In genomic region chr1:152870831-152871730, GRCh38 we compare ENCODE assay signal across 9 cellular contexts. TPM values are rescaled to one million over a fixed set of nuclear protein-coding genes. Genes with fewer than 3 reads are reported as not detected.
DNase-seq lines count a peak whose midpoint lies in the region; ATAC-seq, FAIRE-seq and TF ChIP-seq lines count a peak whose summit lies in the region.
"Had no signal": no experiment of that assay in that cellular context is flagged by ENCODE, and none has a peak within 500 bp of the region (broad histone marks: within the 10 kb centered on the region; RNA-seq: fewer than 3 reads in every experiment).

No MANE protein-coding gene starts in this region.

- no peaks in the 10 kb centered on the region for H3K9me2 ChIP-seq in hepatocyte (replicated peaks; ENCODE audit: insufficient read depth)

- 68% methylated on average over 17 of the region's 17 CpGs for WGBS in hepatocyte (ENCODE audit: low lambda C conversion rate, missing lambda C conversion rate)

- H3K4me1 ChIP-seq in hepatocyte (ENCODE audit: insufficient read depth), result no peaks in the 10 kb centered on the region

- H3K4me3 ChIP-seq in fibroblast of villous mesenchyme (ENCODE audit: low read depth, low read length) (no peak overlapping the region), hepatocyte (no peak overlapping the region)

- H3K9me3 ChIP-seq in hepatocyte (ENCODE audit: low read depth), result no peaks in the 10 kb centered on the region

- H3K79me2 ChIP-seq in hepatocyte, result no peaks in the 10 kb centered on the region

- no peak overlapping the region for H2AFZ ChIP-seq in hepatocyte

- DNase-seq in AG08395 (ENCODE audit: low spot score) (peak; percentile 24), GM12892 (ENCODE audit: insufficient read length) (no peak), OCI-M1 (lab: John Stamatoyannopoulos, UW) (peak; percentile 79), fibroblast of villous mesenchyme (ENCODE audit: low read depth) (no peak), middle frontal gyrus (ENCODE audit: extremely low spot score, low spot score) (no peak), hepatocyte (ENCODE audit: low spot score) (no peak)
- DNase-seq in stimulated activated naive CD8-positive, alpha-beta T cell treated with anti-CD3 and anti-CD28 coated beads, Interleukin-15, Interleukin-2, amounts not matched to agents 100 U/mL and 50 U/mL, for 24 hours, result no peak

- no peak for TF ChIP-seq POLR2A in GM12892 (IDR thresholded peaks at IDR 0.05; ENCODE audit: low read depth, low read length)

- no peaks in the 10 kb centered on the region for H3K27me3 ChIP-seq in hepatocyte

- H3K27ac ChIP-seq in hepatocyte, result no peak overlapping the region

- TF ChIP-seq CTCF in fibroblast of villous mesenchyme (IDR thresholded peaks at IDR 0.05; ENCODE audit: insufficient read depth, low read depth, low read length) (peak; percentile 27), hepatocyte (IDR thresholded peaks at IDR 0.05; ENCODE audit: poor library complexity) (no peak)

- H3K4me2 ChIP-seq in hepatocyte, result no peak overlapping the region

- no peaks in the 10 kb centered on the region for H3K36me3 ChIP-seq in hepatocyte (replicated peaks; ENCODE audit: insufficient read depth, low read depth)

- peak; percentile 74 for FAIRE-seq in GM12892 (lab: Jason Lieb, UNC)

- no peaks in the 10 kb centered on the region for H4K20me1 ChIP-seq in hepatocyte (ENCODE audit: insufficient read depth, poor library complexity, severe bottlenecking)

- no peak for ATAC-seq in stimulated activated naive CD8-positive, alpha-beta T cell treated with anti-CD3 and anti-CD28 coated beads, Interleukin-15, Interleukin-2, amounts not matched to agents 100 U/mL and 50 U/mL, for 24 hours
- ATAC-seq in HG02973 (IDR thresholded peaks at IDR 0.05; ENCODE audit: unreplicated experiment), result no peak

RNA-seq across cellular contexts. Expression of gene SMCP, which starts 7.0 kb away (rescaled TPM):
- polyA plus RNA-seq in GM12892 (2012; ENCODE audit: missing spikeins), result not detected
- total RNA-seq in fibroblast of villous mesenchyme, result not detected in 2 replicates
- not detected in 2 replicates for total RNA-seq in hepatocyte
- not detected in 2 replicates for polyA plus RNA-seq in hepatocyte
- polyA plus RNA-seq: adipose tissue had no signal

RNA-seq across cellular contexts. Expression of gene LCE7A, which starts 11.3 kb away (rescaled TPM):
- not detected for polyA plus RNA-seq in GM12892 (2012; ENCODE audit: missing spikeins)
- total RNA-seq in fibroblast of villous mesenchyme (not detected in 2 replicates), hepatocyte (not detected in 2 replicates)
- not detected in 2 replicates for polyA plus RNA-seq in hepatocyte
- polyA plus RNA-seq: adipose tissue had no signal

RNA-seq across cellular contexts. Expression of gene LCE6A, which starts 28.4 kb away (rescaled TPM):
- not detected for polyA plus RNA-seq in GM12892 (2012; ENCODE audit: missing spikeins)
- total RNA-seq in fibroblast of villous mesenchyme, result not detected in 2 replicates
- total RNA-seq in hepatocyte, result not detected in 2 replicates
- not detected in 2 replicates for polyA plus RNA-seq in hepatocyte
- polyA plus RNA-seq: adipose tissue had no signal

RNA-seq across cellular contexts. Expression of gene IVL, which starts 37.3 kb away (rescaled TPM):
- 4.3 TPM for polyA plus RNA-seq in GM12892 (2012; ENCODE audit: missing spikeins)
- not detected in 2 replicates for total RNA-seq in fibroblast of villous mesenchyme
- total RNA-seq in hepatocyte, result 0.52 TPM in 1 of 2 replicates, not detected in the other
- polyA plus RNA-seq in hepatocyte, result not detected in 2 replicates

RNA-seq across cellular contexts. Expression of gene LCE1A, which starts 43.8 kb away (rescaled TPM):
- polyA plus RNA-seq in GM12892 (2012; ENCODE audit: missing spikeins), result not detected
- total RNA-seq in fibroblast of villous mesenchyme (not detected in 2 replicates), hepatocyte (not detected in 2 replicates)
- polyA plus RNA-seq in hepatocyte, result not detected in 2 replicates
- polyA plus RNA-seq: adipose tissue had no signal

Comparison
In these comparisons a context has a peak if more than half of its experiments do, and no peak if none do; other contexts are left out.
1. DNase-seq: peak in AG08395 (single experiment) and OCI-M1 (single experiment); none in GM12892 (single experiment), fibroblast of villous mesenchyme (single experiment), stimulated activated naive CD8-positive, alpha-beta T cell treated with anti-CD3 and anti-CD28 coated beads, Interleukin-15, Interleukin-2, amounts not matched to agents 100 U/mL and 50 U/mL, for 24 hours (single experiment), middle frontal gyrus (single experiment) and hepatocyte (single experiment).